ENCODE assay signal across 17 cellular contexts in genomic region chr4:19227701-19228100, GRCh38.
DNase-seq lines count a peak whose midpoint lies in the region; ATAC-seq and TF ChIP-seq lines count a peak whose summit lies in the region.
"Had no signal": no experiment of that assay in that cellular context is flagged by ENCODE, and none has a peak within 500 bp of the region (broad histone marks: within the 10 kb centered on the region; RNA-seq: fewer than 3 reads in every experiment).

No MANE protein-coding gene starts in this region.

- no peak overlapping the region for H3K4me3 Mint-ChIP-seq in activated CD4-positive, alpha-beta memory T cell treated with anti-CD3 and anti-CD28 coated beads, Interleukin-2, amount 10 ng/mL, durations not matched to agents 7 days and 5 days

- TF ChIP-seq CTCF in SK-N-SH (IDR thresholded peaks at IDR 0.05): no peak
- no peak for TF ChIP-seq CTCF in foreskin fibroblast (IDR thresholded peaks at IDR 0.05; ENCODE audit: low read depth, low read length)
- TF ChIP-seq CTCF in smooth muscle cell (IDR thresholded peaks at IDR 0.05; ENCODE audit: borderline replicate concordance, insufficient read depth, poor library complexity, severe bottlenecking): no peak

- H3K4me2 ChIP-seq in SK-N-SH: no peak overlapping the region
- H3K4me2 ChIP-seq in smooth muscle cell: no peak overlapping the region

- no peaks in the 10 kb centered on the region for H3K27me3 ChIP-seq in SK-N-SH (ENCODE audit: insufficient read depth)
- H3K27me3 ChIP-seq in smooth muscle cell (ENCODE audit: low read depth): no peaks in the 10 kb centered on the region

- H3K9me3 Mint-ChIP-seq in activated CD4-positive, alpha-beta memory T cell treated with anti-CD3 and anti-CD28 coated beads, Interleukin-2, amount 10 ng/mL, durations not matched to agents 7 days and 5 days: no peaks in the 10 kb centered on the region

- no peak overlapping the region for H3K27ac Mint-ChIP-seq in activated CD4-positive, alpha-beta memory T cell treated with anti-CD3 and anti-CD28 coated beads, Interleukin-2, amount 10 ng/mL, durations not matched to agents 7 days and 5 days

- TF ChIP-seq RAD21 in SK-N-SH (IDR thresholded peaks at IDR 0.05; ENCODE audit: low read length): no peak

- H3K9me2 ChIP-seq in SK-N-SH: no peaks in the 10 kb centered on the region

- H3K27ac ChIP-seq in SK-N-SH (ENCODE audit: low read depth in 2 of 2, low read length in 1 of 2) (no peak overlapping the region), smooth muscle cell (ENCODE audit: low read depth) (no peak overlapping the region), substantia nigra (ENCODE audit: low read depth, low read length, poor library complexity, severe bottlenecking) (no peak overlapping the region)
- H3K27ac ChIP-seq: 22Rv1 had no signal

- H3F3A ChIP-seq in SK-N-SH (replicated peaks; ENCODE audit: insufficient read depth) (no peaks in the 10 kb centered on the region), smooth muscle cell (ENCODE audit: low read depth) (no peaks in the 10 kb centered on the region)

- WGBS in SK-N-SH (ENCODE audit: low lambda C conversion rate): 61% methylated on average over 4 of the region's 4 CpGs
- 50% methylated on average over 4 of the region's 4 CpGs for WGBS in smooth muscle cell (ENCODE audit: low lambda C conversion rate)

- H3K79me2 ChIP-seq in SK-N-SH (ENCODE audit: insufficient read depth) (no peaks in the 10 kb centered on the region), smooth muscle cell (ENCODE audit: low read depth) (no peaks in the 10 kb centered on the region)

- POLR2A ChIA-PET in SK-N-SH (lab: Yijun Ruan, JAX): no interaction called here
- POLR2A ChIA-PET in activated CD4-positive, alpha-beta memory T cell treated with anti-CD3 and anti-CD28 coated beads, Interleukin-2, amount 10 ng/mL, durations not matched to agents 7 days and 5 days (lab: Charles Lee): no interaction called here

- H3K9ac ChIP-seq in SK-N-SH: no peak overlapping the region
- H3K9ac ChIP-seq in smooth muscle cell (ENCODE audit: low read depth): no peak overlapping the region

- H3K9me3 ChIP-seq in SK-N-SH: no peaks in the 10 kb centered on the region
- H3K9me3 ChIP-seq in smooth muscle cell (replicated peaks; ENCODE audit: low read depth): no peaks in the 10 kb centered on the region

- CTCF ChIA-PET in SK-N-SH (lab: Yijun Ruan, JAX): interaction anchor here (2.6 kb wide), 1 partner anchor 1021 kb away, joined by 13 read pairs; no protein-coding TSS in a partner anchor
- CTCF ChIA-PET in activated CD4-positive, alpha-beta memory T cell treated with anti-CD3 and anti-CD28 coated beads, Interleukin-2, amount 10 ng/mL, durations not matched to agents 7 days and 5 days (lab: Charles Lee): no interaction called here

- DNase-seq in SK-N-SH: no peak
- DNase-seq in RPMI7951 (ENCODE audit: low read depth): peak; percentile 36
- peak; percentile 21 to 40 for DNase-seq in foreskin fibroblast
- no peak for DNase-seq in smooth muscle cell (lab: John Stamatoyannopoulos, UW; ENCODE audit: unreplicated experiment)
- DNase-seq in substantia nigra (lab: John Stamatoyannopoulos, UW): no peak
- no peak for DNase-seq in activated CD4-positive, alpha-beta memory T cell treated with anti-CD3 and anti-CD28 coated beads, Interleukin-2, amount 10 ng/mL, durations not matched to agents 7 days and 5 days
- DNase-seq in D341Med (ENCODE audit: low spot score): no peak
- DNase-seq: C1 segment of cervical spinal cord, MV-4-11, NCI-H1417, NCI-H187 treated with DMSO at 0.1 percent for 48 hours, NCI-H82, SHP77 treated with DMSO at 0.1 percent for 48 hours had no signal

- no peaks in the 10 kb centered on the region for H3K27me3 Mint-ChIP-seq in activated CD4-positive, alpha-beta memory T cell treated with anti-CD3 and anti-CD28 coated beads, Interleukin-2, amount 10 ng/mL, durations not matched to agents 7 days and 5 days

- no peaks in the 10 kb centered on the region for H3K4me1 Mint-ChIP-seq in activated CD4-positive, alpha-beta memory T cell treated with anti-CD3 and anti-CD28 coated beads, Interleukin-2, amount 10 ng/mL, durations not matched to agents 7 days and 5 days

- TF ChIP-seq EP300 in SK-N-SH (IDR thresholded peaks at IDR 0.05; ENCODE audit: borderline replicate concordance in 1 of 2, low read depth in 1 of 2, low read length in 1 of 2): no peak

- H3K4me3 ChIP-seq in SK-N-SH (ENCODE audit: low read depth in 2 of 2, low read length in 1 of 2): no peak overlapping the region
- no peak overlapping the region for H3K4me3 ChIP-seq in foreskin fibroblast (ENCODE audit: low read depth in 1 of 2, low read length in 2 of 2)
- H3K4me3 ChIP-seq in smooth muscle cell: no peak overlapping the region
- H3K4me3 ChIP-seq: K562 had no signal

- no peak for ATAC-seq in SK-N-SH treated with all-trans-retinoic acid at 6 μM for 48 hours
- ATAC-seq: HCT116, K562 had no signal

- H2AFZ ChIP-seq in SK-N-SH (ENCODE audit: low read depth): peak overlapping the region; percentile 7; the same call in 1 of the 2 replicates
- H2AFZ ChIP-seq in smooth muscle cell (ENCODE audit: low read depth): peak overlapping the region; percentile 36

- no peaks in the 10 kb centered on the region for H3K36me3 Mint-ChIP-seq in activated CD4-positive, alpha-beta memory T cell treated with anti-CD3 and anti-CD28 coated beads, Interleukin-2, amount 10 ng/mL, durations not matched to agents 7 days and 5 days (ENCODE audit: low read depth)

- no peaks in the 10 kb centered on the region for H3K36me3 ChIP-seq in SK-N-SH (replicated peaks in 1 of 2; ENCODE audit: control insufficient read depth in 1 of 2, insufficient read depth in 2 of 2, low read length in 1 of 2)
- no peaks in the 10 kb centered on the region for H3K36me3 ChIP-seq in smooth muscle cell (ENCODE audit: low read depth)

- H4K20me1 ChIP-seq in SK-N-SH (ENCODE audit: insufficient read depth) (no peaks in the 10 kb centered on the region), smooth muscle cell (ENCODE audit: low read depth) (no peaks in the 10 kb centered on the region)

- no peaks in the 10 kb centered on the region for H3K4me1 ChIP-seq in SK-N-SH (ENCODE audit: control insufficient read depth in 1 of 2, insufficient read depth in 2 of 2, low read depth in 1 of 2, low read length in 1 of 2)
- H3K4me1 ChIP-seq in smooth muscle cell (ENCODE audit: low read depth): no peaks in the 10 kb centered on the region

TF ChIP-seq in SK-N-SH, 30 proteins besides CTCF, POLR2A, EP300 and RAD21 (continues in another document):
- no peak for TF ChIP-seq TAF1 (IDR thresholded peaks at IDR 0.05; ENCODE audit: borderline replicate concordance, low read depth, low read length)
- no peak for TF ChIP-seq TEAD4 (IDR thresholded peaks at IDR 0.05; ENCODE audit: borderline replicate concordance, insufficient read depth)
- TF ChIP-seq RFX5 (IDR thresholded peaks at IDR 0.05; ENCODE audit: low read length): no peak
- no peak for TF ChIP-seq RXRA (IDR thresholded peaks at IDR 0.05; ENCODE audit: borderline replicate concordance, low read depth)
- TF ChIP-seq, protein P1, sequence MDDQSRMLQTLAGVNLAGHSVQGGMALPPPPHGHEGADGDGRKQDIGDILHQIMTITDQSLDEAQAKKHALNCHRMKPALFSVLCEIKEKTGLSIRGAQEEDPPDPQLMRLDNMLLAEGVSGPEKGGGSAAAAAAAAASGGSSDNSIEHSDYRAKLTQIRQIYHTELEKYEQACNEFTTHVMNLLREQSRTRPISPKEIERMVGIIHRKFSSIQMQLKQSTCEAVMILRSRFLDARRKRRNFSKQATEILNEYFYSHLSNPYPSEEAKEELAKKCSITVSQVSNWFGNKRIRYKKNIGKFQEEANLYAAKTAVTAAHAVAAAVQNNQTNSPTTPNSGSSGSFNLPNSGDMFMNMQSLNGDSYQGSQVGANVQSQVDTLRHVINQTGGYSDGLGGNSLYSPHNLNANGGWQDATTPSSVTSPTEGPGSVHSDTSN (IDR thresholded peaks at IDR 0.05): no peak
- no peak for TF ChIP-seq SMC3 (IDR thresholded peaks at IDR 0.05; ENCODE audit: low read depth, low read length)
- TF ChIP-seq FOSL2 (IDR thresholded peaks at IDR 0.05; ENCODE audit: borderline replicate concordance, low read depth): no peak
- no peak for TF ChIP-seq EZH2phosphoT487 (IDR thresholded peaks at IDR 0.05; ENCODE audit: borderline replicate concordance, low read depth)
- TF ChIP-seq FOXM1 (IDR thresholded peaks at IDR 0.05; ENCODE audit: low read depth): no peak

TF ChIP-seq in SK-N-SH treated with all-trans-retinoic acid at 6 μM for 48 hours, 23 proteins besides CTCF, POLR2A, EP300 and RAD21 (continues in another document):
- TF ChIP-seq ARNTL (CRISPR knock-in tag; IDR thresholded peaks at IDR 0.05; ENCODE audit: borderline replicate concordance, low read depth) (no peak), ZFP30 (CRISPR knock-in tag; IDR thresholded peaks at IDR 0.05) (no peak), OSR1 (CRISPR knock-in tag; IDR thresholded peaks at IDR 0.05) (no peak), ZNF565 (CRISPR knock-in tag; conservative IDR thresholded peaks at IDR 0.05; ENCODE audit: low read depth) (no peak), ISL1 (CRISPR knock-in tag; IDR thresholded peaks at IDR 0.05) (no peak)
- TF ChIP-seq, protein P2, sequence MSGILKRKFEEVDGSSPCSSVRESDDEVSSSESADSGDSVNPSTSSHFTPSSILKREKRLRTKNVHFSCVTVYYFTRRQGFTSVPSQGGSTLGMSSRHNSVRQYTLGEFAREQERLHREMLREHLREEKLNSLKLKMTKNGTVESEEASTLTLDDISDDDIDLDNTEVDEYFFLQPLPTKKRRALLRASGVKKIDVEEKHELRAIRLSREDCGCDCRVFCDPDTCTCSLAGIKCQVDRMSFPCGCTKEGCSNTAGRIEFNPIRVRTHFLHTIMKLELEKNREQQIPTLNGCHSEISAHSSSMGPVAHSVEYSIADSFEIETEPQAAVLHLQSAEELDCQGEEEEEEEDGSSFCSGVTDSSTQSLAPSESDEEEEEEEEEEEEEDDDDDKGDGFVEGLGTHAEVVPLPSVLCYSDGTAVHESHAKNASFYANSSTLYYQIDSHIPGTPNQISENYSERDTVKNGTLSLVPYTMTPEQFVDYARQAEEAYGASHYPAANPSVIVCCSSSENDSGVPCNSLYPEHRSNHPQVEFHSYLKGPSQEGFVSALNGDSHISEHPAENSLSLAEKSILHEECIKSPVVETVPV (CRISPR knock-in tag; IDR thresholded peaks at IDR 0.05): no peak
- TF ChIP-seq, protein P3, sequence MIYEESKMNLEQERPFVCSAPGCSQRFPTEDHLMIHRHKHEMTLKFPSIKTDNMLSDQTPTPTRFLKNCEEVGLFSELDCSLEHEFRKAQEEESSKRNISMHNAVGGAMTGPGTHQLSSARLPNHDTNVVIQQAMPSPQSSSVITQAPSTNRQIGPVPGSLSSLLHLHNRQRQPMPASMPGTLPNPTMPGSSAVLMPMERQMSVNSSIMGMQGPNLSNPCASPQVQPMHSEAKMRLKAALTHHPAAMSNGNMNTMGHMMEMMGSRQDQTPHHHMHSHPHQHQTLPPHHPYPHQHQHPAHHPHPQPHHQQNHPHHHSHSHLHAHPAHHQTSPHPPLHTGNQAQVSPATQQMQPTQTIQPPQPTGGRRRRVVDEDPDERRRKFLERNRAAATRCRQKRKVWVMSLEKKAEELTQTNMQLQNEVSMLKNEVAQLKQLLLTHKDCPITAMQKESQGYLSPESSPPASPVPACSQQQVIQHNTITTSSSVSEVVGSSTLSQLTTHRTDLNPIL (CRISPR knock-in tag; IDR thresholded peaks at IDR 0.05; ENCODE audit: low read depth): no peak

Comparison
In these comparisons a context has a peak if more than half of its experiments do, and no peak if none do; other contexts are left out.
1. DNase-seq: peak in RPMI7951 (single experiment) and foreskin fibroblast (2 of 2); none in SK-N-SH (single experiment), smooth muscle cell (single experiment), substantia nigra (0 of 49), activated CD4-positive, alpha-beta memory T cell treated with anti-CD3 and anti-CD28 coated beads, Interleukin-2, amount 10 ng/mL, durations not matched to agents 7 days and 5 days (single experiment) and D341Med (single experiment).